In genomic region chr3:184505053-184505452, GRCh38 we compare ENCODE assay signal across 24 cellular contexts. TPM values are rescaled to one million over a fixed set of nuclear protein-coding genes. Genes with fewer than 3 reads are reported as not detected.
"Had no signal": no experiment of that assay in that cellular context is flagged by ENCODE, and none has a peak within 500 bp of the region (broad histone marks: within the 10 kb centered on the region; RNA-seq: fewer than 3 reads in every experiment).

No MANE protein-coding gene starts in this region.

- H3K27me3 ChIP-seq: ascending aorta, testis had no signal

- FAIRE-seq: frontal cortex, TTC549 had no signal

- H3K36me3 ChIP-seq: ascending aorta, sigmoid colon, spleen had no signal

- H3K4me3 ChIP-seq: ascending aorta, lung, sigmoid colon, spleen, testis had no signal

- ATAC-seq: activated CD8-positive, alpha-beta memory T cell treated with anti-CD3 and anti-CD28 coated beads, Interleukin-2, amount 10 ng/mL, durations not matched to agents 7 days and 5 days; esophagus mucosa; left lobe of liver; stimulated activated memory B cell treated with anti-CD40 and anti-IgM and Interleukin-4, amounts not matched to agents 10 μg/mL and 1 μg/mL and 100 μg/mL, for 72 hours had no signal

- H3K4me1 ChIP-seq: ascending aorta, sigmoid colon, spleen, testis had no signal

- H3K4me3 Mint-ChIP-seq: activated B cell treated with CpG ODN at 0.5 μM for 24 hours; activated CD4-positive, alpha-beta memory T cell treated with anti-CD3 and anti-CD28 coated beads, Interleukin-2, amount 10 ng/mL, durations not matched to agents 7 days and 5 days; activated CD8-positive, alpha-beta memory T cell treated with anti-CD3 and anti-CD28 coated beads, Interleukin-2, amount 10 ng/mL, durations not matched to agents 7 days and 5 days; nephron progenitor cell; stimulated activated memory B cell treated with anti-CD40 and anti-IgM and Interleukin-4, amounts not matched to agents 10 μg/mL and 1 μg/mL and 100 μg/mL, for 72 hours; type B pancreatic cell had no signal

- H3K4me1 Mint-ChIP-seq: activated B cell treated with CpG ODN at 0.5 μM for 24 hours; activated CD4-positive, alpha-beta memory T cell treated with anti-CD3 and anti-CD28 coated beads, Interleukin-2, amount 10 ng/mL, durations not matched to agents 7 days and 5 days; activated CD8-positive, alpha-beta memory T cell treated with anti-CD3 and anti-CD28 coated beads, Interleukin-2, amount 10 ng/mL, durations not matched to agents 7 days and 5 days; stimulated activated memory B cell treated with anti-CD40 and anti-IgM and Interleukin-4, amounts not matched to agents 10 μg/mL and 1 μg/mL and 100 μg/mL, for 72 hours had no signal

- H3K9me3 ChIP-seq: testis had no signal

- H3K9me3 Mint-ChIP-seq: activated CD4-positive, alpha-beta memory T cell treated with anti-CD3 and anti-CD28 coated beads, Interleukin-2, amount 10 ng/mL, durations not matched to agents 7 days and 5 days had no signal

- H3K27ac Mint-ChIP-seq: activated B cell treated with CpG ODN at 0.5 μM for 24 hours; activated CD4-positive, alpha-beta memory T cell treated with anti-CD3 and anti-CD28 coated beads, Interleukin-2, amount 10 ng/mL, durations not matched to agents 7 days and 5 days; activated CD8-positive, alpha-beta memory T cell treated with anti-CD3 and anti-CD28 coated beads, Interleukin-2, amount 10 ng/mL, durations not matched to agents 7 days and 5 days; nephron progenitor cell; stimulated activated memory B cell treated with anti-CD40 and anti-IgM and Interleukin-4, amounts not matched to agents 10 μg/mL and 1 μg/mL and 100 μg/mL, for 72 hours; type B pancreatic cell had no signal

- H3K27ac ChIP-seq: ascending aorta, sigmoid colon, spleen, testis had no signal

- H3K36me3 Mint-ChIP-seq: activated CD8-positive, alpha-beta memory T cell treated with anti-CD3 and anti-CD28 coated beads, Interleukin-2, amount 10 ng/mL, durations not matched to agents 7 days and 5 days; stimulated activated memory B cell treated with anti-CD40 and anti-IgM and Interleukin-4, amounts not matched to agents 10 μg/mL and 1 μg/mL and 100 μg/mL, for 72 hours had no signal

- DNase-seq: activated B cell treated with CpG ODN at 0.5 μM for 24 hours; activated CD4-positive, alpha-beta memory T cell treated with anti-CD3 and anti-CD28 coated beads, Interleukin-2, amount 10 ng/mL, durations not matched to agents 7 days and 5 days; activated CD4-positive, alpha-beta T cell treated with anti-CD3 and anti-CD28 coated beads for 4 hours; activated CD8-positive, alpha-beta memory T cell treated with anti-CD3 and anti-CD28 coated beads, Interleukin-2, amount 10 ng/mL, durations not matched to agents 7 days and 5 days; activated naive CD4-positive, alpha-beta T cell; cortex of kidney; effector CD8-positive, alpha-beta T cell; hypothalamus; islet precursor cell; nephron progenitor cell; nucleus accumbens; posterior cingulate gyrus; sigmoid colon; spleen; stimulated activated CD4-positive, alpha-beta T cell treated with anti-CD3 and anti-CD28 coated beads, Interleukin-4, amount 100 ng/mL, for 4 hours; testis had no signal

RNA-seq across cellular contexts. Expression of gene EPHB3, which starts 56.5 kb away (rescaled TPM):
- total RNA-seq: activated CD8-positive, alpha-beta memory T cell treated with anti-CD3 and anti-CD28 coated beads, Interleukin-2, amount 10 ng/mL, durations not matched to agents 7 days and 5 days had no signal
